In genomic region chr16:85781156-85781555, GRCh38 we compare ENCODE assay signal across 1 cellular context.
TF ChIP-seq lines count a peak whose summit lies in the region.

No MANE protein-coding gene starts in this region.

TF ChIP-seq in GM12878, 131 proteins besides CTCF, POLR2A, EP300 and RAD21:
- TF ChIP-seq HDGF (IDR thresholded peaks at IDR 0.05) (no peak), BCL3 (IDR thresholded peaks at IDR 0.05; ENCODE audit: borderline replicate concordance, insufficient read depth, low read depth, low read length, poor library complexity, severe bottlenecking) (peak; percentile 46), SMAD5 (IDR thresholded peaks at IDR 0.05; ENCODE audit: low read depth) (no peak), HCFC1 (IDR thresholded peaks at IDR 0.05; ENCODE audit: low read length) (no peak)
